1 cellular context compared by ENCODE assay signal in genomic region chr19:15835565-15836344, GRCh38.
TF ChIP-seq lines count a peak whose summit lies in the region.

No MANE protein-coding gene starts in this region.

TF ChIP-seq in HepG2, 621 proteins besides CTCF, POLR2A, EP300 and RAD21:
- TF ChIP-seq E2F2 (CRISPR knock-in tag; IDR thresholded peaks at IDR 0.05; ENCODE audit: borderline replicate concordance): 0 out of 2 replicates have a peak, but pooled peaks have one; percentile 20
- TF ChIP-seq TCF7 (IDR thresholded peaks at IDR 0.05; ENCODE audit: low read depth): 0 out of 2 replicates have a peak, but pooled peaks have one; percentile 4
